Comparison of ENCODE assay signal across 8 cellular contexts in the genomic region with DNA sequence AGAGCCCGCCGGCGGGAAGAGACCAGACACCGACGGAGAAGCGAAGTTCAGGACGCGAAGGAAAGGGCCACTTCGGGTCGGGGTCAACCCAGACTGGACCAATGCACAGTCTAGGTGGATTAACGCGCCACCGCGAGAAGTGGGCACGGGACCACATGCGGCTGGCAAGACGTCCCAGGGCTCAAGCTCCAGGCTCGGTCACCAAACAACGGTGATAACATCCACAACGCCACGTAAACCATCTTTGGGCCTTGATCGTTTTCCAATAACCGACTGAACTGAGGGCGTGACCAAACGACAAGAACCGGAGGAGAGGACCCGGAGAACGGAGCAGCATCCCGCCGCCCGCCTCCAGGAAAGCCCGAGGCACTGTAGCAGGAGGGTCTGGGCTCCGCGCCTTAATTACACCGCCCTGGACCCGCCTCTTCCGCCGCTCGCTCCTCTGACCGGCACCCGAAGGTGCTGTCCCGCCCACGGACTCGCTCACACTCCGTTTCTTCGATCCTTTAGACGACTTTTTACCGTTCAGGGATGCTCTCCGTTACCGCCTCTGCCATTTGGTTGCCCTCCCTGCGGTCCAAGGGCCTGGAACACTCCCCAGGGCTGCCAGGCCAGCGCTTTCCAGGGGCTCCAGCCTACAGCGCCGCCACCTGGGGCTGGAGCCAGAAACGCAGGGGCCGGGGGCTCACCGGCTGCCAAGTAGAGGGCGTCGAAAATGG. TPM values are rescaled to one million over a fixed set of nuclear protein-coding genes. Genes with fewer than 3 reads are reported as not detected.
DNase-seq lines count a peak whose midpoint lies in the region; ATAC-seq and TF ChIP-seq lines count a peak whose summit lies in the region.

No MANE protein-coding gene starts in this region.

- H3K27ac Mint-ChIP-seq in stimulated activated memory B cell treated with anti-CD40 and anti-IgM and Interleukin-4, amounts not matched to agents 10 μg/mL and 1 μg/mL and 100 μg/mL, for 72 hours: peak overlapping the region; percentile 94

- H3K4me3 Mint-ChIP-seq in stimulated activated memory B cell treated with anti-CD40 and anti-IgM and Interleukin-4, amounts not matched to agents 10 μg/mL and 1 μg/mL and 100 μg/mL, for 72 hours: peak overlapping the region; percentile 99

- peak overlapping the region; percentile 55 to 64 for H3K4me3 ChIP-seq in esophagus (ENCODE audit: low read depth in 1 of 2, low read length in 2 of 2)

- DNase-seq in NCI-H748 (lab: John Stamatoyannopoulos, UW; ENCODE audit: unreplicated experiment): peak; percentile 84
- peak; percentile 85 for DNase-seq in activated CD8-positive, alpha-beta memory T cell treated with anti-CD3 and anti-CD28 coated beads, Interleukin-2, amount 50 U/mL, for 48 hours
- DNase-seq in myocyte (ENCODE audit: low read depth): peak; percentile 46

- peaks cover 0 to 3% of the 10 kb centered on the region in 2 donors for H3K27me3 ChIP-seq in esophagus (ENCODE audit: control insufficient read depth in 1 of 2, insufficient read depth in 2 of 2, low read length in 2 of 2)

- 1% methylated on average over 57 to 59 of the region's 59 CpGs for WGBS in esophagus, 2 donors

- peak; percentile 62 for TF ChIP-seq CTCF in C4-2B (conservative IDR thresholded peaks at IDR 0.05)

- no peaks in the 10 kb centered on the region for H3K36me3 ChIP-seq in esophagus (ENCODE audit: control insufficient read depth in 2 of 2, insufficient read depth in 2 of 2, low read length in 1 of 2)

- H3K4me1 Mint-ChIP-seq in stimulated activated memory B cell treated with anti-CD40 and anti-IgM and Interleukin-4, amounts not matched to agents 10 μg/mL and 1 μg/mL and 100 μg/mL, for 72 hours: peaks cover 14% of the 10 kb centered on the region

- ATAC-seq in GM19035 (IDR thresholded peaks at IDR 0.05; ENCODE audit: unreplicated experiment) (peak; percentile 98), HG03175 (IDR thresholded peaks at IDR 0.05; ENCODE audit: unreplicated experiment) (peak; percentile 95)
- ATAC-seq in stimulated activated memory B cell treated with anti-CD40 and anti-IgM and Interleukin-4, amounts not matched to agents 10 μg/mL and 1 μg/mL and 100 μg/mL, for 72 hours: peak; percentile 94

- no peaks in the 10 kb centered on the region for H3K9me3 Mint-ChIP-seq in stimulated activated memory B cell treated with anti-CD40 and anti-IgM and Interleukin-4, amounts not matched to agents 10 μg/mL and 1 μg/mL and 100 μg/mL, for 72 hours

- H3K27ac ChIP-seq in C4-2B (peak overlapping the region; percentile 52), esophagus (ENCODE audit: low read depth in 2 of 2, low read length in 1 of 2) (peak overlapping the region in 1 of 2 donors; percentile 47)

- no peaks in the 10 kb centered on the region for H3K36me3 Mint-ChIP-seq in stimulated activated memory B cell treated with anti-CD40 and anti-IgM and Interleukin-4, amounts not matched to agents 10 μg/mL and 1 μg/mL and 100 μg/mL, for 72 hours

- peaks cover 21% of the 10 kb centered on the region for H3K27me3 Mint-ChIP-seq in stimulated activated memory B cell treated with anti-CD40 and anti-IgM and Interleukin-4, amounts not matched to agents 10 μg/mL and 1 μg/mL and 100 μg/mL, for 72 hours

- H3K4me1 ChIP-seq in esophagus (ENCODE audit: control insufficient read depth in 2 of 2, insufficient read depth in 2 of 2, low read length in 1 of 2): peaks cover 0 to 5% of the 10 kb centered on the region in 2 donors

- H3K9me3 ChIP-seq in esophagus (ENCODE audit: control insufficient read depth in 2 of 2, insufficient read depth in 1 of 2, low read depth in 1 of 2, low read length in 1 of 2): peaks cover 0 to 3% of the 10 kb centered on the region in 2 donors

RNA-seq across cellular contexts. Expression of a gene that starts 44.1 kb away (rescaled TPM):
- not detected for polyA plus RNA-seq in esophagus
- total RNA-seq in myocyte: not detected in 2 replicates
- polyA plus RNA-seq in myocyte (2012): not detected

RNA-seq across cellular contexts. Expression of a gene that starts 46.9 kb away (rescaled TPM):
- under 1 TPM; 0.84 to 0.91 TPM for polyA plus RNA-seq in esophagus
- 1.5 and 2.8 TPM in 2 replicates for total RNA-seq in myocyte
- 4.8 TPM for polyA plus RNA-seq in myocyte (2012)

RNA-seq across cellular contexts. Expression of a gene that starts 52.5 kb away (rescaled TPM):
- not detected for polyA plus RNA-seq in esophagus
- total RNA-seq in myocyte: not detected in 2 replicates
- polyA plus RNA-seq in myocyte (2012): not detected

RNA-seq across cellular contexts. Expression of a gene that starts 59.8 kb away (rescaled TPM):
- under 1 TPM; 0.22 to 0.34 TPM for polyA plus RNA-seq in esophagus
- total RNA-seq in myocyte: not detected in 2 replicates
- not detected for polyA plus RNA-seq in myocyte (2012)
